Comparison of ENCODE assay signal across 23 cellular contexts in genomic region chr18:35904389-35905037, GRCh38.
DNase-seq lines count a peak whose midpoint lies in the region; ATAC-seq and TF ChIP-seq lines count a peak whose summit lies in the region.
"Had no signal": no experiment of that assay in that cellular context is flagged by ENCODE, and none has a peak within 500 bp of the region (broad histone marks: within the 10 kb centered on the region; RNA-seq: fewer than 3 reads in every experiment).

No MANE protein-coding gene starts in this region.

- no peaks in the 10 kb centered on the region for H3K36me3 Mint-ChIP-seq in activated naive CD4-positive, alpha-beta T cell treated with anti-CD3 and anti-CD28 coated beads for 36 hours (ENCODE audit: low read depth)
- H3K36me3 Mint-ChIP-seq: CD14-positive monocyte had no signal

- H3K9me3 ChIP-seq in lung (ENCODE audit: control insufficient read depth in 2 of 2, insufficient read depth in 1 of 2, low read length in 1 of 2): no peaks in the 10 kb centered on the region
- H3K9me3 ChIP-seq in upper lobe of right lung: no peaks in the 10 kb centered on the region
- H3K9me3 ChIP-seq: A549; BE2C; BLaER1 treated with 17β-estradiol and CSF1 and Interleukin-3, amounts not matched to agents 10 nM and 100 nM; HAP-1 had no signal

- H3K27me3 Mint-ChIP-seq in stimulated activated naive CD8-positive, alpha-beta T cell treated with anti-CD3 and anti-CD28 coated beads, Interleukin-15, amount 100 ng/mL, for 72 hours: peaks cover 11% of the 10 kb centered on the region
- H3K27me3 Mint-ChIP-seq in activated naive CD4-positive, alpha-beta T cell treated with anti-CD3 and anti-CD28 coated beads for 36 hours (ENCODE audit: low read depth): peaks cover 8% of the 10 kb centered on the region
- H3K27me3 Mint-ChIP-seq: CD4-positive, alpha-beta T cell had no signal

- H3K4me1 Mint-ChIP-seq in stimulated activated naive CD8-positive, alpha-beta T cell treated with anti-CD3 and anti-CD28 coated beads, Interleukin-15, amount 100 ng/mL, for 72 hours: no peaks in the 10 kb centered on the region
- no peaks in the 10 kb centered on the region for H3K4me1 Mint-ChIP-seq in activated naive CD4-positive, alpha-beta T cell treated with anti-CD3 and anti-CD28 coated beads for 36 hours (ENCODE audit: low read depth)
- H3K4me1 Mint-ChIP-seq: CD14-positive monocyte had no signal

- WGBS in lung, 2 donors: 92 to 94% methylated on average over 19 of the region's 19 CpGs

- TF ChIP-seq CTCF in lung (IDR thresholded peaks at IDR 0.05; ENCODE audit: control extremely low read depth, extremely low read depth): no peak
- TF ChIP-seq CTCF in upper lobe of right lung (IDR thresholded peaks at IDR 0.05): no peak

- DNase-seq in stimulated activated naive CD8-positive, alpha-beta T cell treated with anti-CD3 and anti-CD28 coated beads, Interleukin-15, amount 100 ng/mL, for 72 hours: no peak
- DNase-seq in stimulated activated naive CD8-positive, alpha-beta T cell treated with anti-CD3 and anti-CD28 coated beads, Interleukin-15, Interleukin-2, amounts not matched to agents 100 U/mL and 50 U/mL, for 24 hours: no peak
- DNase-seq in lung (ENCODE audit: low spot score): peak; percentile 19
- DNase-seq in upper lobe of right lung: no peak
- DNase-seq in activated naive CD4-positive, alpha-beta T cell treated with anti-CD3 and anti-CD28 coated beads for 36 hours: no peak
- no peak for DNase-seq in posterior vena cava (ENCODE audit: low spot score)
- DNase-seq in activated gamma-delta T cell treated with Interleukin-2 at 50 U/mL for 16 hours: no peak
- DNase-seq: 8988T; ACHN; AML-193; BE2C; Calu3; CD4-positive, alpha-beta T cell; COR-L47; DMS153; DND-41; GOT3; HFFc6 had no signal

- no peak overlapping the region for H3K27ac ChIP-seq in lung (ENCODE audit: low read depth in 1 of 2, low read length in 1 of 2)
- no peak overlapping the region for H3K27ac ChIP-seq in upper lobe of right lung
- H3K27ac ChIP-seq: A549; BLaER1 treated with 17β-estradiol and CSF1 and Interleukin-3, amounts not matched to agents 10 nM and 100 nM had no signal

- H3K36me3 ChIP-seq in lung (ENCODE audit: control insufficient read depth in 2 of 2, insufficient read depth in 2 of 2, low read length in 2 of 2): no peaks in the 10 kb centered on the region
- no peaks in the 10 kb centered on the region for H3K36me3 ChIP-seq in upper lobe of right lung
- H3K36me3 ChIP-seq: BE2C; BLaER1 treated with 17β-estradiol and CSF1 and Interleukin-3, amounts not matched to agents 10 nM and 100 nM; HAP-1 had no signal

- no peak overlapping the region for H3K4me3 Mint-ChIP-seq in stimulated activated naive CD8-positive, alpha-beta T cell treated with anti-CD3 and anti-CD28 coated beads, Interleukin-15, amount 100 ng/mL, for 72 hours
- H3K4me3 Mint-ChIP-seq in activated naive CD4-positive, alpha-beta T cell treated with anti-CD3 and anti-CD28 coated beads for 36 hours: no peak overlapping the region
- H3K4me3 Mint-ChIP-seq: CD14-positive monocyte; CD4-positive, alpha-beta T cell; HFFc6 had no signal

- ATAC-seq in stimulated activated naive CD8-positive, alpha-beta T cell treated with anti-CD3 and anti-CD28 coated beads, Interleukin-15, amount 100 ng/mL, for 72 hours: peak; percentile 43
- ATAC-seq in stimulated activated naive CD8-positive, alpha-beta T cell treated with anti-CD3 and anti-CD28 coated beads, Interleukin-15, Interleukin-2, amounts not matched to agents 100 U/mL and 50 U/mL, for 24 hours: no peak
- peak; percentile 10 for ATAC-seq in esophagus mucosa
- ATAC-seq in lung (ENCODE audit: insufficient read depth, low FRiP score): no peak
- peak; percentile 28 for ATAC-seq in upper lobe of right lung

- H3K4me1 ChIP-seq in lung (ENCODE audit: control insufficient read depth in 2 of 2, insufficient read depth in 2 of 2, low read length in 2 of 2): no peaks in the 10 kb centered on the region
- no peaks in the 10 kb centered on the region for H3K4me1 ChIP-seq in upper lobe of right lung
- H3K4me1 ChIP-seq: A549; BE2C; BLaER1 treated with 17β-estradiol and CSF1 and Interleukin-3, amounts not matched to agents 10 nM and 100 nM; HAP-1 had no signal

- no peak overlapping the region for H3K4me3 ChIP-seq in lung
- no peak overlapping the region for H3K4me3 ChIP-seq in upper lobe of right lung
- H3K4me3 ChIP-seq: A549; BLaER1 treated with 17β-estradiol and CSF1 and Interleukin-3, amounts not matched to agents 10 nM and 100 nM; HAP-1 had no signal

- intact Hi-C loops in upper lobe of right lung (cut with DNase I) (no loop called here), posterior vena cava (cut with DNase I) (no loop called here)
- intact Hi-C loops in activated naive CD4-positive, alpha-beta T cell treated with anti-CD3 and anti-CD28 coated beads for 36 hours (cut with micrococcal nuclease): no loop called here

- H3K27me3 ChIP-seq in lung (ENCODE audit: control insufficient read depth, insufficient read depth) (no peaks in the 10 kb centered on the region), upper lobe of right lung (no peaks in the 10 kb centered on the region)
- H3K27me3 ChIP-seq: BE2C; BLaER1 treated with 17β-estradiol and CSF1 and Interleukin-3, amounts not matched to agents 10 nM and 100 nM had no signal

- no peak overlapping the region for H3K27ac Mint-ChIP-seq in stimulated activated naive CD8-positive, alpha-beta T cell treated with anti-CD3 and anti-CD28 coated beads, Interleukin-15, amount 100 ng/mL, for 72 hours
- H3K27ac Mint-ChIP-seq in activated naive CD4-positive, alpha-beta T cell treated with anti-CD3 and anti-CD28 coated beads for 36 hours: no peak overlapping the region
- H3K27ac Mint-ChIP-seq: CD14-positive monocyte; CD4-positive, alpha-beta T cell; HFFc6 had no signal

- H3K9me3 Mint-ChIP-seq in stimulated activated naive CD8-positive, alpha-beta T cell treated with anti-CD3 and anti-CD28 coated beads, Interleukin-15, amount 100 ng/mL, for 72 hours: peaks cover 0 to 5% of the 10 kb centered on the region in 2 donors
- no peaks in the 10 kb centered on the region for H3K9me3 Mint-ChIP-seq in activated naive CD4-positive, alpha-beta T cell treated with anti-CD3 and anti-CD28 coated beads for 36 hours
- H3K9me3 Mint-ChIP-seq: HFFc6 had no signal

- CTCF ChIA-PET in activated naive CD4-positive, alpha-beta T cell treated with anti-CD3 and anti-CD28 coated beads for 36 hours (lab: Charles Lee): no interaction called here

Comparison
In these comparisons a context has a peak if more than half of its experiments do, and no peak if none do; other contexts are left out.
1. ATAC-seq: peak in stimulated activated naive CD8-positive, alpha-beta T cell treated with anti-CD3 and anti-CD28 coated beads, Interleukin-15, amount 100 ng/mL, for 72 hours (single experiment), esophagus mucosa (single experiment) and upper lobe of right lung (single experiment); none in stimulated activated naive CD8-positive, alpha-beta T cell treated with anti-CD3 and anti-CD28 coated beads, Interleukin-15, Interleukin-2, amounts not matched to agents 100 U/mL and 50 U/mL, for 24 hours (single experiment) and lung (single experiment).